8 cellular contexts compared by ENCODE assay signal in genomic region chr19:58387338-58388174, GRCh38. TPM values are rescaled to one million over a fixed set of nuclear protein-coding genes. Genes with fewer than 3 reads are reported as not detected.
DNase-seq lines count a peak whose midpoint lies in the region; ATAC-seq and TF ChIP-seq lines count a peak whose summit lies in the region.

No MANE protein-coding gene starts in this region.

- H3K9ac ChIP-seq in KMS-11 (peak overlapping the region; percentile 85), mucosa of stomach (ENCODE audit: low read length) (peak overlapping the region; percentile 92)

- peak overlapping the region; percentile 76 for H2AFZ ChIP-seq in KMS-11 (ENCODE audit: low read depth)

- no peak for ATAC-seq in HG02852 (IDR thresholded peaks at IDR 0.05; ENCODE audit: unreplicated experiment)
- no peak for ATAC-seq in GM21825 (IDR thresholded peaks at IDR 0.05; ENCODE audit: unreplicated experiment)

- H3K27ac Mint-ChIP-seq in CD8-positive, alpha-beta memory T cell = peak overlapping the region; percentile 93 to 99 (median 98)

- peaks cover 12% of the 10 kb centered on the region for H4K20me1 ChIP-seq in KMS-11 (ENCODE audit: insufficient read depth)

- no peaks in the 10 kb centered on the region for H3K9me3 Mint-ChIP-seq in CD8-positive, alpha-beta memory T cell

- DNase-seq in CD8-positive, alpha-beta memory T cell = no peak
- DNase-seq in breast epithelium (ENCODE audit: low spot score in 2 of 2) = no peak
- no peak for DNase-seq in NCI-H1417 (lab: John Stamatoyannopoulos, UW)
- no peak for DNase-seq in HuH-7 (ENCODE audit: low spot score)

- H3K36me3 ChIP-seq in CD8-positive, alpha-beta memory T cell (ENCODE audit: insufficient read depth, low read length) = peaks cover 19% of the 10 kb centered on the region
- peaks cover 22% of the 10 kb centered on the region; the same call in 1 of the 2 replicates for H3K36me3 ChIP-seq in KMS-11 (ENCODE audit: insufficient read depth)
- no peaks in the 10 kb centered on the region for H3K36me3 ChIP-seq in breast epithelium
- H3K36me3 ChIP-seq in mucosa of stomach (ENCODE audit: control insufficient read depth, insufficient read depth, low read length) = no peaks in the 10 kb centered on the region

- POLR2A ChIA-PET in CD8-positive, alpha-beta memory T cell (lab: Charles Lee) = interaction anchor here (0.7 to 1.2 kb wide), 2 partner anchors 25 to 77 kb away, joined by 4 to 5 read pairs; partner anchors contain the start of gene ZNF497

- peaks cover 6 to 45% (median 8%) of the 10 kb centered on the region in 3 donors for H3K36me3 Mint-ChIP-seq in CD8-positive, alpha-beta memory T cell

- CTCF ChIA-PET in CD8-positive, alpha-beta memory T cell (lab: Charles Lee) = no interaction called here

- H3K4me2 ChIP-seq in KMS-11 = peak overlapping the region; percentile 79

- intact Hi-C loops in breast epithelium (cut with DNase I; ENCODE audit: low total_unique reads) = no loop called here

- H3K27me3 ChIP-seq in CD8-positive, alpha-beta memory T cell (ENCODE audit: insufficient read depth, low read length, poor library complexity, severe bottlenecking) = no peaks in the 10 kb centered on the region
- H3K27me3 ChIP-seq in KMS-11 (ENCODE audit: insufficient read depth, low read depth) = no peaks in the 10 kb centered on the region
- no peaks in the 10 kb centered on the region for H3K27me3 ChIP-seq in breast epithelium
- no peaks in the 10 kb centered on the region for H3K27me3 ChIP-seq in mucosa of stomach (ENCODE audit: control insufficient read depth, insufficient read depth, low read length)

- H3K4me1 Mint-ChIP-seq in CD8-positive, alpha-beta memory T cell = peaks cover 31 to 54% (median 38%) of the 10 kb centered on the region in 3 donors

- H3K9me3 ChIP-seq in CD8-positive, alpha-beta memory T cell (ENCODE audit: low read length) = no peaks in the 10 kb centered on the region
- H3K9me3 ChIP-seq in breast epithelium (no peaks in the 10 kb centered on the region), mucosa of stomach (ENCODE audit: control insufficient read depth, low read length) (no peaks in the 10 kb centered on the region)

- TF ChIP-seq POLR2A in breast epithelium (IDR thresholded peaks at IDR 0.05) = no peak

- TF ChIP-seq CTCF in KMS-11 (conservative IDR thresholded peaks at IDR 0.05; ENCODE audit: low read depth, low read length) (no peak), breast epithelium (IDR thresholded peaks at IDR 0.05) (no peak)

- peak overlapping the region; percentile 92 to 97 (median 94) for H3K4me3 Mint-ChIP-seq in CD8-positive, alpha-beta memory T cell

- H3K27ac ChIP-seq in CD8-positive, alpha-beta memory T cell (ENCODE audit: low read depth, low read length) = peak overlapping the region; percentile 95
- H3K27ac ChIP-seq in KMS-11 = peak overlapping the region; percentile 93
- peak overlapping the region; percentile 94 to 97 for H3K27ac ChIP-seq in breast epithelium

- peaks cover 23% of the 10 kb centered on the region for H3K4me1 ChIP-seq in CD8-positive, alpha-beta memory T cell (ENCODE audit: insufficient read depth, low read length)
- peaks cover 45% of the 10 kb centered on the region for H3K4me1 ChIP-seq in KMS-11 (ENCODE audit: low read depth, poor library complexity, severe bottlenecking)
- peaks cover 12 to 16% of the 10 kb centered on the region in 2 donors for H3K4me1 ChIP-seq in breast epithelium
- H3K4me1 ChIP-seq in mucosa of stomach (ENCODE audit: control insufficient read depth, insufficient read depth, low read length) = peaks cover 23% of the 10 kb centered on the region

- H3K79me2 ChIP-seq in KMS-11 (ENCODE audit: insufficient read depth, low read depth) = peaks cover 53% of the 10 kb centered on the region

- H3K4me3 ChIP-seq in CD8-positive, alpha-beta memory T cell (ENCODE audit: low read length) = peak overlapping the region; percentile 83
- H3K4me3 ChIP-seq in KMS-11 (IDR thresholded peaks at IDR 0.05; ENCODE audit: insufficient read depth, low read depth, low read length) = no peak overlapping the region
- H3K4me3 ChIP-seq in breast epithelium = peak overlapping the region; percentile 68 to 87 (median 86)
- peak overlapping the region; percentile 79 for H3K4me3 ChIP-seq in mucosa of stomach (ENCODE audit: low read length)

- H3K27me3 Mint-ChIP-seq in CD8-positive, alpha-beta memory T cell = peaks cover 0 to 3% of the 10 kb centered on the region in 2 donors

RNA-seq across cellular contexts. Expression of gene RPS5, which starts 0.5 kb away (rescaled TPM):
- 1,000 to 10,000 TPM; 1,588 to 1,639 TPM for total RNA-seq in CD8-positive, alpha-beta memory T cell
- 1,069 TPM for polyA plus RNA-seq in CD8-positive, alpha-beta memory T cell
- 1,000 to 10,000 TPM; 1,794 to 2,659 (median 2,022) TPM for total RNA-seq in breast epithelium

RNA-seq across cellular contexts. Expression of gene ZNF837, which starts 6.7 kb away (rescaled TPM):
- 1 to 10 TPM; 1.8 to 2.3 TPM for total RNA-seq in CD8-positive, alpha-beta memory T cell
- 4.6 TPM for polyA plus RNA-seq in CD8-positive, alpha-beta memory T cell
- 1 to 10 TPM; 1.3 to 6.6 (median 2.3) TPM for total RNA-seq in breast epithelium

RNA-seq across cellular contexts. Expression of gene RNF225, which starts 7.9 kb away (rescaled TPM):
- total RNA-seq in CD8-positive, alpha-beta memory T cell = under 1 TPM; 0.28 to 0.78 TPM
- polyA plus RNA-seq in CD8-positive, alpha-beta memory T cell = not detected
- total RNA-seq in breast epithelium = 1 to 10 TPM in 1 of 3 donors, not detected in 2; 2.9 TPM

RNA-seq across cellular contexts. Expression of gene ZNF584, which starts 20.9 kb away (rescaled TPM):
- 10 to 100 TPM; 20.9 to 22.6 TPM for total RNA-seq in CD8-positive, alpha-beta memory T cell
- polyA plus RNA-seq in CD8-positive, alpha-beta memory T cell = 7.5 TPM
- 10 to 100 TPM; 13.6 to 16.1 (median 15.8) TPM for total RNA-seq in breast epithelium

RNA-seq across cellular contexts. Expression of gene ZNF497, which starts 25.0 kb away (rescaled TPM):
- 1 to 10 TPM; 1.7 TPM for total RNA-seq in CD8-positive, alpha-beta memory T cell
- 1.0 TPM for polyA plus RNA-seq in CD8-positive, alpha-beta memory T cell
- total RNA-seq in breast epithelium = 1 to 10 TPM in 2 of 3 donors, under 1 TPM in 1; 0.80 to 5.3 (median 3.6) TPM
